In genomic region chr9:22044583-22044982, GRCh38 we compare ENCODE assay signal across 18 cellular contexts. TPM values are rescaled to one million over a fixed set of nuclear protein-coding genes. Genes with fewer than 3 reads are reported as not detected.
DNase-seq lines count a peak whose midpoint lies in the region; ATAC-seq and TF ChIP-seq lines count a peak whose summit lies in the region.
"Had no signal": no experiment of that assay in that cellular context is flagged by ENCODE, and none has a peak within 500 bp of the region (broad histone marks: within the 10 kb centered on the region; RNA-seq: fewer than 3 reads in every experiment).

No MANE protein-coding gene starts in this region.

- H3K27ac Mint-ChIP-seq in activated T-helper 17 cell treated with anti-CD3 and anti-CD28 coated beads, Interleukin-2, amount 50 U/mL, for 72 hours, result peak overlapping the region; percentile 18
- H3K27ac Mint-ChIP-seq: CD8-positive, alpha-beta T cell; naive thymus-derived CD8-positive, alpha-beta T cell had no signal

- H3K9me3 Mint-ChIP-seq in activated T-helper 17 cell treated with anti-CD3 and anti-CD28 coated beads, Interleukin-2, amount 50 U/mL, for 72 hours, result no peaks in the 10 kb centered on the region
- H3K9me3 Mint-ChIP-seq: CD8-positive, alpha-beta T cell; naive thymus-derived CD8-positive, alpha-beta T cell had no signal

- peak; percentile 58 for DNase-seq in GM04504 (ENCODE audit: low read depth)
- DNase-seq in fibroblast of peridontal ligament (ENCODE audit: extremely low read depth), result peak; percentile 83
- peak; percentile 54 for DNase-seq in retinal pigment epithelial cell (ENCODE audit: low read depth)
- DNase-seq in GM13976 (ENCODE audit: low spot score), result no peak
- DNase-seq in NCI-H748 treated with DMSO at 0.1 percent for 48 hours (lab: John Stamatoyannopoulos, UW), result no peak
- DNase-seq in coronary artery (ENCODE audit: low spot score), result no peak
- DNase-seq: activated gamma-delta T cell treated with Interleukin-2 at 50 U/mL for 16 hours; CD8-positive, alpha-beta T cell; GF-D8; naive thymus-derived CD8-positive, alpha-beta T cell; NCI-H2171; retina; stimulated activated CD4-positive, alpha-beta T cell treated with anti-CD3 and anti-CD28 coated beads, Interleukin-2, amount 100 ng/mL, for 24 hours; transverse colon had no signal

- H3K27me3 Mint-ChIP-seq in activated T-helper 17 cell treated with anti-CD3 and anti-CD28 coated beads, Interleukin-2, amount 50 U/mL, for 72 hours, result no peaks in the 10 kb centered on the region

- H3K4me1 Mint-ChIP-seq in activated T-helper 17 cell treated with anti-CD3 and anti-CD28 coated beads, Interleukin-2, amount 50 U/mL, for 72 hours, result peaks cover 11% of the 10 kb centered on the region

- no peaks in the 10 kb centered on the region for H3K36me3 Mint-ChIP-seq in activated T-helper 17 cell treated with anti-CD3 and anti-CD28 coated beads, Interleukin-2, amount 50 U/mL, for 72 hours (ENCODE audit: low read depth)
- H3K36me3 Mint-ChIP-seq: CD8-positive, alpha-beta T cell; naive thymus-derived CD8-positive, alpha-beta T cell had no signal

- H3K27ac ChIP-seq in coronary artery, result no peak overlapping the region
- H3K27ac ChIP-seq: breast epithelium, transverse colon had no signal

- no peak for TF ChIP-seq CTCF in retinal pigment epithelial cell (conservative IDR thresholded peaks at IDR 0.05; ENCODE audit: low read depth, low read length)
- TF ChIP-seq CTCF in GM13976 (IDR thresholded peaks at IDR 0.05; ENCODE audit: borderline replicate concordance, control extremely low read depth, extremely low read depth, insufficient read depth, missing control alignments), result no peak
- TF ChIP-seq CTCF in coronary artery (IDR thresholded peaks at IDR 0.05), result no peak

- in situ Hi-C loops in GM13976 (cut with MboI; ENCODE audit: low sequenced_read_pairs, unreplicated experiment), result loop anchor here (25.0 kb wide), 1 partner anchor 232 kb away; the partner anchor contains the start of gene MTAP

- no peak overlapping the region for H3K4me3 Mint-ChIP-seq in activated T-helper 17 cell treated with anti-CD3 and anti-CD28 coated beads, Interleukin-2, amount 50 U/mL, for 72 hours
- H3K4me3 Mint-ChIP-seq: CD8-positive, alpha-beta T cell; naive thymus-derived CD8-positive, alpha-beta T cell had no signal

- H3K4me3 ChIP-seq in retinal pigment epithelial cell (ENCODE audit: low read length) (no peak overlapping the region), coronary artery (no peak overlapping the region)
- H3K4me3 ChIP-seq: breast epithelium, transverse colon had no signal

- ATAC-seq in activated T-helper 17 cell treated with anti-CD3 and anti-CD28 coated beads, Interleukin-2, amount 50 U/mL, for 72 hours (replicated peaks), result peak; percentile 63
- no peak for ATAC-seq in GM18858 (IDR thresholded peaks at IDR 0.05; ENCODE audit: unreplicated experiment)
- ATAC-seq: CD8-positive, alpha-beta T cell; naive thymus-derived CD8-positive, alpha-beta T cell had no signal

RNA-seq across cellular contexts. Expression of gene CDKN2B, which starts 35.5 kb away (rescaled TPM):
- total RNA-seq in activated T-helper 17 cell treated with anti-CD3 and anti-CD28 coated beads, Interleukin-2, amount 50 U/mL, for 72 hours, result under 1 TPM; 0.19 to 0.76 TPM
- total RNA-seq: CD8-positive, alpha-beta T cell; naive thymus-derived CD8-positive, alpha-beta T cell; SK-MEL-5 had no signal

RNA-seq across cellular contexts. Expression of gene CDKN2B-AS1, which starts 50.0 kb away (rescaled TPM):
- total RNA-seq in activated T-helper 17 cell treated with anti-CD3 and anti-CD28 coated beads, Interleukin-2, amount 50 U/mL, for 72 hours, result under 1 TPM; 0.64 to 0.93 TPM
- total RNA-seq: SK-MEL-5 had no signal

RNA-seq across cellular contexts. Expression of gene CDKN2A, which starts 50.4 kb away (rescaled TPM):
- 1 to 10 TPM; 4.7 to 6.4 TPM for total RNA-seq in activated T-helper 17 cell treated with anti-CD3 and anti-CD28 coated beads, Interleukin-2, amount 50 U/mL, for 72 hours
- total RNA-seq: SK-MEL-5 had no signal

Comparison
In these comparisons a context has a peak if more than half of its experiments do, and no peak if none do; other contexts are left out.
1. DNase-seq: peak in GM04504 (single experiment), fibroblast of peridontal ligament (single experiment) and retinal pigment epithelial cell (single experiment); none in GM13976 (single experiment), NCI-H748 treated with DMSO at 0.1 percent for 48 hours (single experiment) and coronary artery (single experiment).